In the genomic region with DNA sequence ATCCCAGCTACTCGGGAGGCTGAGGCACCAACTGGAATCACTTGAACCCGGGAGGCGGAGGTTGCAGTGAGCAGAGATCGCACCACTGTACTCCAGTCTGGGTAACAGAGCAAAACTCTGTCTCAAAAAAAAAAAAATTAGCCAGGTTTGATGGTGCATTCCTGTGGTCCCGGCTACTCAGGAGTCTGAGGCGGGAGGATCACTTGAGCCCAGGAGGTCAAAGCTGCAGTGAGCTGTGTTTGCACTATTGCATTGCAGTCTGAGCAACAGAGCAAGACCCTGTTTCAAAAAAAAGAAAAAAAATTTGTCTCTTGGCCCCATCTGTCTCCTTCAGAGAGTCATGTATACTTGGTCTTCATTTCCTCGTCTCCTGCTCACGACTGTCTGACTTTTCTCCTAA, we compare ENCODE assay signal across 13 cellular contexts. TPM values are rescaled to one million over a fixed set of nuclear protein-coding genes. Genes with fewer than 3 reads are reported as not detected.
DNase-seq lines count a peak whose midpoint lies in the region; ATAC-seq and TF ChIP-seq lines count a peak whose summit lies in the region.
"Had no signal": no experiment of that assay in that cellular context is flagged by ENCODE, and none has a peak within 500 bp of the region (broad histone marks: within the 10 kb centered on the region; RNA-seq: fewer than 3 reads in every experiment).

No MANE protein-coding gene starts in this region.

- H2AFZ ChIP-seq in PC-3 (ENCODE audit: low read length), result no peak overlapping the region

- CTCF ChIA-PET in activated CD4-positive, alpha-beta T cell treated with anti-CD3 and anti-CD28 coated beads, Interleukin-2, amount 10 ng/mL, durations not matched to agents 7 days and 5 days (lab: Charles Lee), result interaction anchor here (0.6 to 1.0 kb wide), 2 partner anchors 23 to 46 kb away, joined by 3 to 4 read pairs; no protein-coding TSS in a partner anchor
- CTCF ChIA-PET in PC-3 (lab: Charles Lee), result interaction anchor here (1.8 kb wide), 1 partner anchor 41 kb away, joined by 6 read pairs; no protein-coding TSS in a partner anchor

- no peaks in the 10 kb centered on the region for H3F3A ChIP-seq in PC-3 (ENCODE audit: low read length, unreplicated experiment)

- peak overlapping the region; percentile 37 for H3K27ac Mint-ChIP-seq in activated CD4-positive, alpha-beta T cell treated with anti-CD3 and anti-CD28 coated beads, Interleukin-2, amount 10 ng/mL, durations not matched to agents 7 days and 5 days

- intact Hi-C loops in PC-3 (cut with micrococcal nuclease), result loop anchor here (2.0 kb wide), 1 partner anchor 47 kb away; a partner anchor contains a TSS
- intact Hi-C loops in lower leg skin (cut with DNase I; ENCODE audit: low total_unique reads), result loop anchor here (2.0 kb wide), 1 partner anchor 649 kb away; no protein-coding TSS in a partner anchor

- H3K4me3 Mint-ChIP-seq in activated CD4-positive, alpha-beta T cell treated with anti-CD3 and anti-CD28 coated beads, Interleukin-2, amount 10 ng/mL, durations not matched to agents 7 days and 5 days, result peak overlapping the region; percentile 94

- 86 to 88% methylated on average over 8 of the region's 8 CpGs for WGBS in lower leg skin, 2 donors

- H3K9me2 ChIP-seq in PC-3 (replicated peaks; ENCODE audit: low read length), result no peaks in the 10 kb centered on the region

- peaks cover 50% of the 10 kb centered on the region for H3K36me3 Mint-ChIP-seq in activated CD4-positive, alpha-beta T cell treated with anti-CD3 and anti-CD28 coated beads, Interleukin-2, amount 10 ng/mL, durations not matched to agents 7 days and 5 days (ENCODE audit: low read depth)

- POLR2A ChIA-PET in activated CD4-positive, alpha-beta T cell treated with anti-CD3 and anti-CD28 coated beads, Interleukin-2, amount 10 ng/mL, durations not matched to agents 7 days and 5 days (lab: Charles Lee), result no interaction called here
- POLR2A ChIA-PET in PC-3 (lab: Charles Lee; ENCODE audit: unreplicated experiment), result no interaction called here

- H3K4me2 ChIP-seq in PC-3 (ENCODE audit: low read length), result peak overlapping the region; percentile 96

- DNase-seq in activated CD4-positive, alpha-beta T cell treated with anti-CD3 and anti-CD28 coated beads, Interleukin-2, amount 10 ng/mL, durations not matched to agents 7 days and 5 days, result no peak
- DNase-seq in activated CD4-positive, alpha-beta T cell treated with anti-CD3 and anti-CD28 coated beads for 4 hours, result no peak
- DNase-seq in PC-3, result no peak
- no peak for DNase-seq in epithelial cell of proximal tubule (ENCODE audit: low read depth)
- DNase-seq in lower leg skin (ENCODE audit: low spot score in 2 of 2), result no peak
- DNase-seq in iPS-NIHi11 (ENCODE audit: low spot score), result no peak
- DNase-seq: cerebellar nuclear complex, hippocampal formation, NCI-H1417, Peyer's patch had no signal

- H3K9me3 ChIP-seq in PC-3 (ENCODE audit: low read length) (no peaks in the 10 kb centered on the region), skeletal muscle tissue (ENCODE audit: control insufficient read depth in 3 of 3, low read length in 3 of 3) (no peaks in the 10 kb centered on the region)
- H3K9me3 ChIP-seq: neutrophil, Peyer's patch had no signal

- H3K4me1 ChIP-seq in PC-3 (ENCODE audit: insufficient read depth, low read length), result peaks cover 10% of the 10 kb centered on the region; the same call in 1 of the 2 replicates
- peaks cover 39 to 49% (median 44%) of the 10 kb centered on the region in 3 donors for H3K4me1 ChIP-seq in skeletal muscle tissue (ENCODE audit: control insufficient read depth in 3 of 3, insufficient read depth in 3 of 3, low read length in 3 of 3)

- H3K27ac ChIP-seq in PC-3 (ENCODE audit: low read length), result no peak overlapping the region
- H3K27ac ChIP-seq in skeletal muscle tissue (ENCODE audit: low read depth, low read length), result no peak overlapping the region

- ATAC-seq in PC-3, result no peak
- ATAC-seq in HG02970 (IDR thresholded peaks at IDR 0.05; ENCODE audit: low FRiP score, unreplicated experiment), result no peak

- H3K9ac ChIP-seq in PC-3 (ENCODE audit: low read length), result no peak overlapping the region
- peak overlapping the region in 2 of 3 donors; percentile 63 to 98 for H3K9ac ChIP-seq in skeletal muscle tissue (ENCODE audit: low read depth in 1 of 3, low read length in 3 of 3)

- H3K9me3 Mint-ChIP-seq in activated CD4-positive, alpha-beta T cell treated with anti-CD3 and anti-CD28 coated beads, Interleukin-2, amount 10 ng/mL, durations not matched to agents 7 days and 5 days, result no peaks in the 10 kb centered on the region

- no peak for TF ChIP-seq POLR2A in lower leg skin (IDR thresholded peaks at IDR 0.05)

- TF ChIP-seq CTCF in PC-3 (conservative IDR thresholded peaks at IDR 0.05; ENCODE audit: low read depth, low read length) (no peak), epithelial cell of proximal tubule (conservative IDR thresholded peaks at IDR 0.05; ENCODE audit: low read depth, low read length) (no peak), lower leg skin (IDR thresholded peaks at IDR 0.05) (no peak)

- H3K27me3 Mint-ChIP-seq in activated CD4-positive, alpha-beta T cell treated with anti-CD3 and anti-CD28 coated beads, Interleukin-2, amount 10 ng/mL, durations not matched to agents 7 days and 5 days, result no peaks in the 10 kb centered on the region

- H4K20me1 ChIP-seq in PC-3 (ENCODE audit: low read length), result no peaks in the 10 kb centered on the region

- no peaks in the 10 kb centered on the region for H3K27me3 ChIP-seq in PC-3 (ENCODE audit: low read length)
- no peaks in the 10 kb centered on the region for H3K27me3 ChIP-seq in skeletal muscle tissue (ENCODE audit: control insufficient read depth in 3 of 3, insufficient read depth in 3 of 3, low read length in 3 of 3)
- H3K27me3 ChIP-seq: neutrophil, Peyer's patch had no signal

- no TSS peak for BruUV-seq in PC-3 (replicated peaks; lab: Mats Ljungman, UMichigan)

- H3K4me1 Mint-ChIP-seq in activated CD4-positive, alpha-beta T cell treated with anti-CD3 and anti-CD28 coated beads, Interleukin-2, amount 10 ng/mL, durations not matched to agents 7 days and 5 days, result peaks cover 63% of the 10 kb centered on the region

- H3K36me3 ChIP-seq in PC-3 (ENCODE audit: low read depth, low read length) (no peaks in the 10 kb centered on the region; the same call in 1 of the 2 replicates), skeletal muscle tissue (ENCODE audit: control insufficient read depth in 3 of 3, insufficient read depth in 3 of 3, low read length in 3 of 3) (peaks cover 25 to 35% (median 27%) of the 10 kb centered on the region in 3 donors)

- H3K79me2 ChIP-seq in PC-3 (ENCODE audit: low read length), result peaks cover 31% of the 10 kb centered on the region

- H3K4me3 ChIP-seq in PC-3 (ENCODE audit: low read length) (peak overlapping the region; percentile 76), epithelial cell of proximal tubule (ENCODE audit: low read depth, low read length) (peak overlapping the region; percentile 70), skeletal muscle tissue (ENCODE audit: low read length in 3 of 3) (peak overlapping the region in 2 of 3 donors; percentile 29 to 84), lower leg skin (ENCODE audit: low read depth, poor library complexity, severe bottlenecking) (no peak overlapping the region)

RNA-seq across cellular contexts. Expression of a gene that starts 1.6 kb away (rescaled TPM):
- total RNA-seq in activated CD4-positive, alpha-beta T cell treated with anti-CD3 and anti-CD28 coated beads, Interleukin-2, amount 10 ng/mL, durations not matched to agents 7 days and 5 days, result 10 to 100 TPM; 50.4 to 51.7 TPM
- total RNA-seq in PC-3 (2014; rRNA removed) (18.3 and 18.4 TPM in 2 replicates), epithelial cell of proximal tubule (11.4 and 11.6 TPM in 2 replicates), skeletal muscle tissue (8.9 TPM), lower leg skin (10 to 100 TPM; 11.6 to 19.6 (median 13.7) TPM)

RNA-seq across cellular contexts. Expression of a gene that starts 42.1 kb away (rescaled TPM):
- total RNA-seq in activated CD4-positive, alpha-beta T cell treated with anti-CD3 and anti-CD28 coated beads, Interleukin-2, amount 10 ng/mL, durations not matched to agents 7 days and 5 days, result 100 to 1,000 TPM; 194 TPM
- total RNA-seq in PC-3 (2014; rRNA removed) (16.4 and 23.4 TPM in 2 replicates), epithelial cell of proximal tubule (8.5 and 24.3 TPM in 2 replicates), skeletal muscle tissue (3.1 TPM), lower leg skin (10 to 100 TPM; 11.4 to 26.9 (median 22.2) TPM)

RNA-seq across cellular contexts. Expression of a gene that starts 47.4 kb away (rescaled TPM):
- 100 to 1,000 TPM; 333 to 348 TPM for total RNA-seq in activated CD4-positive, alpha-beta T cell treated with anti-CD3 and anti-CD28 coated beads, Interleukin-2, amount 10 ng/mL, durations not matched to agents 7 days and 5 days
- total RNA-seq in PC-3 (2014; rRNA removed), result 158 and 198 TPM in 2 replicates
- 154 and 177 TPM in 2 replicates for total RNA-seq in epithelial cell of proximal tubule
- 68.4 TPM for total RNA-seq in skeletal muscle tissue
- 100 to 1,000 TPM; 130 to 196 (median 152) TPM for total RNA-seq in lower leg skin

RNA-seq across cellular contexts. Expression of a gene that starts 52.3 kb away (rescaled TPM):
- total RNA-seq in activated CD4-positive, alpha-beta T cell treated with anti-CD3 and anti-CD28 coated beads, Interleukin-2, amount 10 ng/mL, durations not matched to agents 7 days and 5 days, result 10 to 100 TPM; 11.6 to 11.7 TPM
- total RNA-seq in PC-3 (2014; rRNA removed) (3.8 and 4.4 TPM in 2 replicates), epithelial cell of proximal tubule (5.3 and 22.9 TPM in 2 replicates), skeletal muscle tissue (2.1 TPM), lower leg skin (1 to 10 TPM; 1.7 to 3.7 (median 2.5) TPM)
